ENCODE assay signal across 1 cellular context in the genomic region with DNA sequence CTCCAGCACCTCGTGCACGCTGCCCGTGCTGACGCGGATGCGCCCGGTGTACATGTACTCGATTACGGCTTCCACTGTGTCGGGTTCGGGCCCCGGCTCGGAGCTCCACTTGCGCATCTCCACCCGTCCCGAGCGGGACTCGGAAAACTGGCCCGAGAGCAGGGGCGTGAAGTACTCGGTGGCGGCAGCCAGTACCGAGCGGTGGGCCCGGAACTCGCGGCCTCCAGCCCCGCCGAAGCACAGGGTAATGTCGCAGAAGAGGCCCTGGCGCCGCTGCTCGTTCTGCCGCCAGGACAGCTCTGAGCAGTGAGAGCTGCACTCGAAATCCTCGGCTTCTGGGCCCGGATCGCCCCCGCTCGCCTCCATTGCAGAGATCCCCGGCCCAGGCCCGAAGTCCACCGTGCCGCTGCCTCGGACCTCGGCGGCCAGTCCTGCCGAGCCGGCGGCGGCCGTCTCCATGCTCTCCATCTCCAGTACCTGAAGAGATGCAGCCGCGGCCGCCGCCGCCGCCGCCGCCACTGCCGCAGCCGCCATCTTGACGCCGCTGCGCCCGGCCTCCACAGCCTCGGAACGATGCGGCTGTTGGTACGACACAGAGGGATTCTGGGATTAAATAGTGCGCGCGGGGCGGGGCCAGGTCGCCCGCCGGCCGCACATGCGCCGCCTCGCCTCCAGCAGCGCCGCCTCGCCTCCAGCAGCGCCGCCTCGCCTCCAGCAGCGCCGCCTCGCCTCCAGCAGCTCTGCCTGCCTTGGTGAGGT.
TF ChIP-seq lines count a peak whose summit lies in the region.

A gene with protein sequence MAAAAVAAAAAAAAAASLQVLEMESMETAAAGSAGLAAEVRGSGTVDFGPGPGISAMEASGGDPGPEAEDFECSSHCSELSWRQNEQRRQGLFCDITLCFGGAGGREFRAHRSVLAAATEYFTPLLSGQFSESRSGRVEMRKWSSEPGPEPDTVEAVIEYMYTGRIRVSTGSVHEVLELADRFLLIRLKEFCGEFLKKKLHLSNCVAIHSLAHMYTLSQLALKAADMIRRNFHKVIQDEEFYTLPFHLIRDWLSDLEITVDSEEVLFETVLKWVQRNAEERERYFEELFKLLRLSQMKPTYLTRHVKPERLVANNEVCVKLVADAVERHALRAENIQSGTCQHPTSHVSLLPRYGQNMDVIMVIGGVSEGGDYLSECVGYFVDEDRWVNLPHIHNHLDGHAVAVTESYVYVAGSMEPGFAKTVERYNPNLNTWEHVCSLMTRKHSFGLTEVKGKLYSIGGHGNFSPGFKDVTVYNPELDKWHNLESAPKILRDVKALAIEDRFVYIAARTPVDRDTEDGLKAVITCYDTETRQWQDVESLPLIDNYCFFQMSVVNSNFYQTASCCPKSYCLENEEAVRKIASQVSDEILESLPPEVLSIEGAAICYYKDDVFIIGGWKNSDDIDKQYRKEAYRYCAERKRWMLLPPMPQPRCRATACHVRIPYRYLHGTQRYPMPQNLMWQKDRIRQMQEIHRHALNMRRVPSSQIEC (minus strand): TSS at position 587 of the 759 bp plus-strand sequence. CDS start 53 bp downstream, at position 534.

TF ChIP-seq in HepG2, 621 proteins besides CTCF, POLR2A, EP300 and RAD21 (continued from another document and continues in another):
- TF ChIP-seq, protein P1, sequence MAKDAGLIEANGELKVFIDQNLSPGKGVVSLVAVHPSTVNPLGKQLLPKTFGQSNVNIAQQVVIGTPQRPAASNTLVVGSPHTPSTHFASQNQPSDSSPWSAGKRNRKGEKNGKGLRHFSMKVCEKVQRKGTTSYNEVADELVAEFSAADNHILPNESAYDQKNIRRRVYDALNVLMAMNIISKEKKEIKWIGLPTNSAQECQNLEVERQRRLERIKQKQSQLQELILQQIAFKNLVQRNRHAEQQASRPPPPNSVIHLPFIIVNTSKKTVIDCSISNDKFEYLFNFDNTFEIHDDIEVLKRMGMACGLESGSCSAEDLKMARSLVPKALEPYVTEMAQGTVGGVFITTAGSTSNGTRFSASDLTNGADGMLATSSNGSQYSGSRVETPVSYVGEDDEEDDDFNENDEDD (CRISPR knock-in tag; IDR thresholded peaks at IDR 0.05; ENCODE audit: borderline replicate concordance) = peak; percentile 72; the same call in 1 of the 2 replicates
- TF ChIP-seq ZNF33B (CRISPR knock-in tag; IDR thresholded peaks at IDR 0.05) = peak; percentile 16; the same call in 1 of the 2 replicates
- TF ChIP-seq PHF8 (CRISPR knock-in tag; IDR thresholded peaks at IDR 0.05) = peak; percentile 98
- TF ChIP-seq ZNF773 (CRISPR knock-in tag; IDR thresholded peaks at IDR 0.05; ENCODE audit: borderline replicate concordance) = 0 out of 2 replicates have a peak, but pooled peaks have one; percentile 35
- TF ChIP-seq HNRNPLL (IDR thresholded peaks at IDR 0.05; ENCODE audit: low read depth, low read length, poor library complexity, severe bottlenecking) = peak; percentile 93
- TF ChIP-seq MTA3 (CRISPR knock-in tag; IDR thresholded peaks at IDR 0.05) = no peak
- peak; percentile 37; the same call in 1 of the 2 replicates for TF ChIP-seq RXRA (CRISPR knock-in tag; IDR thresholded peaks at IDR 0.05)
- TF ChIP-seq, protein P2, sequence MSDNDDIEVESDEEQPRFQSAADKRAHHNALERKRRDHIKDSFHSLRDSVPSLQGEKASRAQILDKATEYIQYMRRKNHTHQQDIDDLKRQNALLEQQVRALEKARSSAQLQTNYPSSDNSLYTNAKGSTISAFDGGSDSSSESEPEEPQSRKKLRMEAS (IDR thresholded peaks at IDR 0.05) = peak; percentile 88
- TF ChIP-seq GZF1 (CRISPR knock-in tag; IDR thresholded peaks at IDR 0.05) = no peak
- TF ChIP-seq, protein P3, sequence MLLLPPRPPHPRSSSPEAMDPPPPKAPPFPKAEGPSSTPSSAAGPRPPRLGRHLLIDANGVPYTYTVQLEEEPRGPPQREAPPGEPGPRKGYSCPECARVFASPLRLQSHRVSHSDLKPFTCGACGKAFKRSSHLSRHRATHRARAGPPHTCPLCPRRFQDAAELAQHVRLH (CRISPR knock-in tag; IDR thresholded peaks at IDR 0.05; ENCODE audit: borderline replicate concordance, low read depth) = 0 out of 2 replicates have a peak, but pooled peaks have one; percentile 74
- TF ChIP-seq ZSCAN9 (CRISPR knock-in tag; IDR thresholded peaks at IDR 0.05; ENCODE audit: borderline replicate concordance) = peak; percentile 27
- no peak for TF ChIP-seq MIER3 (CRISPR knock-in tag; IDR thresholded peaks at IDR 0.05; ENCODE audit: borderline replicate concordance)
- peak; percentile 77; the same call in 1 of the 2 replicates for TF ChIP-seq EEA1 (CRISPR knock-in tag; IDR thresholded peaks at IDR 0.05; ENCODE audit: borderline replicate concordance)
- peak; percentile 87 for TF ChIP-seq ZNF883 (CRISPR knock-in tag; IDR thresholded peaks at IDR 0.05; ENCODE audit: not compliant biosample characterization)
- peak; percentile 60; the same call in 1 of the 2 replicates for TF ChIP-seq PPARG (CRISPR knock-in tag; conservative IDR thresholded peaks at IDR 0.05)
- TF ChIP-seq ZNF614 (CRISPR knock-in tag; IDR thresholded peaks at IDR 0.05; ENCODE audit: borderline replicate concordance) = peak; percentile 48; the same call in 1 of the 2 replicates
- TF ChIP-seq, protein P4, sequence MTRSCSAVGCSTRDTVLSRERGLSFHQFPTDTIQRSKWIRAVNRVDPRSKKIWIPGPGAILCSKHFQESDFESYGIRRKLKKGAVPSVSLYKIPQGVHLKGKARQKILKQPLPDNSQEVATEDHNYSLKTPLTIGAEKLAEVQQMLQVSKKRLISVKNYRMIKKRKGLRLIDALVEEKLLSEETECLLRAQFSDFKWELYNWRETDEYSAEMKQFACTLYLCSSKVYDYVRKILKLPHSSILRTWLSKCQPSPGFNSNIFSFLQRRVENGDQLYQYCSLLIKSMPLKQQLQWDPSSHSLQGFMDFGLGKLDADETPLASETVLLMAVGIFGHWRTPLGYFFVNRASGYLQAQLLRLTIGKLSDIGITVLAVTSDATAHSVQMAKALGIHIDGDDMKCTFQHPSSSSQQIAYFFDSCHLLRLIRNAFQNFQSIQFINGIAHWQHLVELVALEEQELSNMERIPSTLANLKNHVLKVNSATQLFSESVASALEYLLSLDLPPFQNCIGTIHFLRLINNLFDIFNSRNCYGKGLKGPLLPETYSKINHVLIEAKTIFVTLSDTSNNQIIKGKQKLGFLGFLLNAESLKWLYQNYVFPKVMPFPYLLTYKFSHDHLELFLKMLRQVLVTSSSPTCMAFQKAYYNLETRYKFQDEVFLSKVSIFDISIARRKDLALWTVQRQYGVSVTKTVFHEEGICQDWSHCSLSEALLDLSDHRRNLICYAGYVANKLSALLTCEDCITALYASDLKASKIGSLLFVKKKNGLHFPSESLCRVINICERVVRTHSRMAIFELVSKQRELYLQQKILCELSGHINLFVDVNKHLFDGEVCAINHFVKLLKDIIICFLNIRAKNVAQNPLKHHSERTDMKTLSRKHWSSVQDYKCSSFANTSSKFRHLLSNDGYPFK (CRISPR knock-in tag; IDR thresholded peaks at IDR 0.05; ENCODE audit: borderline replicate concordance) = peak; percentile 73; the same call in 1 of the 2 replicates
- TF ChIP-seq IKZF1 (IDR thresholded peaks at IDR 0.05) = no peak
- peak; percentile 92 for TF ChIP-seq KLF6 (CRISPR knock-in tag; IDR thresholded peaks at IDR 0.05)
- TF ChIP-seq NKX3-1 (CRISPR knock-in tag; IDR thresholded peaks at IDR 0.05) = peak; percentile 51
- TF ChIP-seq ZFX (CRISPR knock-in tag; IDR thresholded peaks at IDR 0.05; ENCODE audit: low read depth) = peak; percentile 97
- no peak for TF ChIP-seq HHEX (CRISPR knock-in tag; IDR thresholded peaks at IDR 0.05)
- no peak for TF ChIP-seq JUN (CRISPR knock-in tag; IDR thresholded peaks at IDR 0.05)
- peak; percentile 58; the same call in 1 of the 2 replicates for TF ChIP-seq TBP (CRISPR knock-in tag; IDR thresholded peaks at IDR 0.05)
- TF ChIP-seq MAFF (IDR thresholded peaks at IDR 0.05; ENCODE audit: low read depth, low read length) = no peak
- TF ChIP-seq, protein P5, sequence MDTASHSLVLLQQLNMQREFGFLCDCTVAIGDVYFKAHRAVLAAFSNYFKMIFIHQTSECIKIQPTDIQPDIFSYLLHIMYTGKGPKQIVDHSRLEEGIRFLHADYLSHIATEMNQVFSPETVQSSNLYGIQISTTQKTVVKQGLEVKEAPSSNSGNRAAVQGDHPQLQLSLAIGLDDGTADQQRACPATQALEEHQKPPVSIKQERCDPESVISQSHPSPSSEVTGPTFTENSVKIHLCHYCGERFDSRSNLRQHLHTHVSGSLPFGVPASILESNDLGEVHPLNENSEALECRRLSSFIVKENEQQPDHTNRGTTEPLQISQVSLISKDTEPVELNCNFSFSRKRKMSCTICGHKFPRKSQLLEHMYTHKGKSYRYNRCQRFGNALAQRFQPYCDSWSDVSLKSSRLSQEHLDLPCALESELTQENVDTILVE (CRISPR knock-in tag; IDR thresholded peaks at IDR 0.05) = peak; percentile 39; the same call in 1 of the 2 replicates
- TF ChIP-seq, protein P6, sequence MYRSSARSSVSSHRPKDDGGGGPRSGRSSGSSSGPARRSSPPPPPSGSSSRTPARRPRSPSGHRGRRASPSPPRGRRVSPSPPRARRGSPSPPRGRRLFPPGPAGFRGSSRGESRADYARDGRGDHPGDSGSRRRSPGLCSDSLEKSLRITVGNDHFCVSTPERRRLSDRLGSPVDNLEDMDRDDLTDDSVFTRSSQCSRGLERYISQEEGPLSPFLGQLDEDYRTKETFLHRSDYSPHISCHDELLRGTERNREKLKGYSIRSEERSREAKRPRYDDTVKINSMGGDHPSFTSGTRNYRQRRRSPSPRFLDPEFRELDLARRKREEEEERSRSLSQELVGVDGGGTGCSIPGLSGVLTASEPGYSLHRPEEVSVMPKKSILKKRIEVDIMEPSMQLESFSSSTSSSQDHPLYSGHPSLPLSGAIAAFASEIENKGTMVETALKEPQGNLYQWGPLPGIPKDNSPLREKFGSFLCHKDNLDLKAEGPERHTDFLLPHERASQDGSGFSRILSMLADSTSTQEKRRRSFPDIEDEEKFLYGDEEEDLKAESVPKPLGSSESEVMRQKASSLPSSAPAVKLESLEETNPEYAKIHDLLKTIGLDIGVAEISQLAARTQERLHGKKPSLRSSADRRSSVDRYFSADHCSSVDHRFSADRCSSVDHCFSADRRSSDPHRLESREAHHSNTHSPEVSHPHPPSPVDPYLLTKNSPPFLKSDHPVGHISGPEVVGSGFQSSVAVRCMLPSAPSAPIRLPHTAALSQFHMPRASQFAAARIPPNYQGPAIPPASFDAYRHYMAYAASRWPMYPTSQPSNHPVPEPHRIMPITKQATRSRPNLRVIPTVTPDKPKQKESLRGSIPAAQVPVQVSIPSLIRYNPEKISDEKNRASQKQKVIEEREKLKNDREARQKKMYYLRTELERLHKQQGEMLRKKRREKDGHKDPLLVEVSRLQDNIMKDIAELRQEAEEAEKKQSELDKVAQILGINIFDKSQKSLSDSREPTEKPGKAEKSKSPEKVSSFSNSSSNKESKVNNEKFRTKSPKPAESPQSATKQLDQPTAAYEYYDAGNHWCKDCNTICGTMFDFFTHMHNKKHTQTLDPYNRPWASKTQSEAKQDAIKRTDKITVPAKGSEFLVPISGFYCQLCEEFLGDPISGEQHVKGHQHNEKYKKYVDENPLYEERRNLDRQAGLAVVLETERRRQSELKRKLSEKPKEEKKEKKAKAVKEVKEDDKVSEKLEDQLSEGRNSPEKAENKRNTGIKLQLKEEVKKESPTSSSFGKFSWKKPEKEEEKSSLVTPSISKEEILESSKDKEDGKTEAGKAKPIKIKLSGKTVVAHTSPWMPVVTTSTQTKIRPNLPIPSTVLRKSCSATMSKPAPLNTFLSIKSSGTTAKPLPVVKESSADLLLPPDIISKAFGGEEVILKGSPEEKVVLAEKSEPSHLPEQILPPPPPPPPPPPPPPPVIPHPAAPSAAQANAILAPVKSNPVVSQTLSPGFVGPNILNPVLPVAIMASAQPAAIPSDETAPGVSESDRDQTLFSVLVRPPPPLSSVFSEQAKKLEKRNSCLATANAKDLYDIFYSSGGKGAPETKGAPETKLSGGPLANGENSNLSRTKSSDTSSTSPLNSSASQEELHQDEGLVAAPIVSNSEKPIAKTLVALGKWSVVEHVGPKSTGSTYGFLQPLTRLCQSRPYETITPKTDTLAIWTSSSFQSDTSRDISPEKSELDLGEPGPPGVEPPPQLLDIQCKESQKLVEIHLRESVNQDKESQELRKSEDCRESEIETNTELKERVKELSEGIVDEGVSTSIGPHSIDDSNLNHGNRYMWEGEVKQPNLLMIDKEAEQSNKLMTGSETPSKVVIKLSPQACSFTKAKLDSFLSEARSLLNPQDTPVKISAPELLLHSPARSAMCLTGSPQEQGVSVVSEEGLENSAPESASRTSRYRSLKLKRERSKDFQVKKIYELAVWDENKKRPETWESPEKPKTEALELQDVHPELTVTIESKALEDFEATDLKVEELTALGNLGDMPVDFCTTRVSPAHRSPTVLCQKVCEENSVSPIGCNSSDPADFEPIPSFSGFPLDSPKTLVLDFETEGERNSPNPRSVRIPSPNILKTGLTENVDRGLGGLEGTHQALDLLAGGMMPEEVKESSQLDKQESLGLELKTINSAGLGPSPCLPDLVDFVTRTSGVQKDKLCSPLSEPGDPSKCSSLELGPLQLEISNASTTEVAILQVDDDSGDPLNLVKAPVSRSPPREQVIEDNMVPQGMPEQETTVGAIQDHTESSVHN (CRISPR knock-in tag; IDR thresholded peaks at IDR 0.05) = peak; percentile 49; the same call in 1 of the 2 replicates
- no peak for TF ChIP-seq KDM6A (CRISPR knock-in tag; IDR thresholded peaks at IDR 0.05; ENCODE audit: low read depth)
- TF ChIP-seq, protein P7, sequence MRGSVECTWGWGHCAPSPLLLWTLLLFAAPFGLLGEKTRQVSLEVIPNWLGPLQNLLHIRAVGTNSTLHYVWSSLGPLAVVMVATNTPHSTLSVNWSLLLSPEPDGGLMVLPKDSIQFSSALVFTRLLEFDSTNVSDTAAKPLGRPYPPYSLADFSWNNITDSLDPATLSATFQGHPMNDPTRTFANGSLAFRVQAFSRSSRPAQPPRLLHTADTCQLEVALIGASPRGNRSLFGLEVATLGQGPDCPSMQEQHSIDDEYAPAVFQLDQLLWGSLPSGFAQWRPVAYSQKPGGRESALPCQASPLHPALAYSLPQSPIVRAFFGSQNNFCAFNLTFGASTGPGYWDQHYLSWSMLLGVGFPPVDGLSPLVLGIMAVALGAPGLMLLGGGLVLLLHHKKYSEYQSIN (CRISPR knock-in tag; IDR thresholded peaks at IDR 0.05; ENCODE audit: borderline replicate concordance) = no peak
- peak; percentile 85 for TF ChIP-seq MEIS2 (CRISPR knock-in tag; IDR thresholded peaks at IDR 0.05)
- TF ChIP-seq MTF2 (CRISPR knock-in tag; IDR thresholded peaks at IDR 0.05; ENCODE audit: borderline replicate concordance) = no peak; the same call in 1 of the 2 replicates
- TF ChIP-seq MEIS1 (CRISPR knock-in tag; IDR thresholded peaks at IDR 0.05; ENCODE audit: borderline replicate concordance) = peak; percentile 84
- no peak for TF ChIP-seq MBNL3 (CRISPR knock-in tag; conservative IDR thresholded peaks at IDR 0.05)
- no peak for TF ChIP-seq HOXA7 (CRISPR knock-in tag; IDR thresholded peaks at IDR 0.05)
- TF ChIP-seq, protein P8, sequence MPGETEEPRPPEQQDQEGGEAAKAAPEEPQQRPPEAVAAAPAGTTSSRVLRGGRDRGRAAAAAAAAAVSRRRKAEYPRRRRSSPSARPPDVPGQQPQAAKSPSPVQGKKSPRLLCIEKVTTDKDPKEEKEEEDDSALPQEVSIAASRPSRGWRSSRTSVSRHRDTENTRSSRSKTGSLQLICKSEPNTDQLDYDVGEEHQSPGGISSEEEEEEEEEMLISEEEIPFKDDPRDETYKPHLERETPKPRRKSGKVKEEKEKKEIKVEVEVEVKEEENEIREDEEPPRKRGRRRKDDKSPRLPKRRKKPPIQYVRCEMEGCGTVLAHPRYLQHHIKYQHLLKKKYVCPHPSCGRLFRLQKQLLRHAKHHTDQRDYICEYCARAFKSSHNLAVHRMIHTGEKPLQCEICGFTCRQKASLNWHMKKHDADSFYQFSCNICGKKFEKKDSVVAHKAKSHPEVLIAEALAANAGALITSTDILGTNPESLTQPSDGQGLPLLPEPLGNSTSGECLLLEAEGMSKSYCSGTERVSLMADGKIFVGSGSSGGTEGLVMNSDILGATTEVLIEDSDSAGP (CRISPR knock-in tag; IDR thresholded peaks at IDR 0.05; ENCODE audit: borderline replicate concordance) = peak; percentile 94
